Comparison of ENCODE assay signal across 2 cellular contexts in genomic region chr7:140358771-140359095, GRCh38.
TF ChIP-seq lines count a peak whose summit lies in the region.

No MANE protein-coding gene starts in this region.

TF ChIP-seq in WTC11, 78 proteins besides CTCF, POLR2A, EP300 and RAD21 (continued from another document):
- TF ChIP-seq ZNF425 (CRISPR knock-in tag; conservative IDR thresholded peaks at IDR 0.05) (no peak), OVOL2 (CRISPR knock-in tag; IDR thresholded peaks at IDR 0.05; ENCODE audit: borderline replicate concordance) (no peak), ATF2 (CRISPR knock-in tag; IDR thresholded peaks at IDR 0.05; ENCODE audit: borderline replicate concordance, low read depth) (no peak), EMX1 (CRISPR knock-in tag; IDR thresholded peaks at IDR 0.05) (no peak)

TF ChIP-seq in GM23338, 12 proteins besides CTCF, POLR2A, EP300 and RAD21 (continued from another document):
- TF ChIP-seq ZNF114 (CRISPR knock-in tag; IDR thresholded peaks at IDR 0.05) = no peak
- no peak for TF ChIP-seq EZH2 (IDR thresholded peaks at IDR 0.05; ENCODE audit: low read depth, unreplicated experiment)
- TF ChIP-seq POLR2AphosphoS5 (IDR thresholded peaks at IDR 0.05; ENCODE audit: low read depth) = no peak
- TF ChIP-seq EZH2phosphoT487 (IDR thresholded peaks at IDR 0.05; ENCODE audit: unreplicated experiment) = no peak
- TF ChIP-seq ZNF462 (CRISPR knock-in tag; IDR thresholded peaks at IDR 0.05) = no peak
- no peak for TF ChIP-seq NANOG (IDR thresholded peaks at IDR 0.05; ENCODE audit: borderline replicate concordance)
